In genomic region chr19:9309974-9310446, GRCh38 we compare ENCODE assay signal across 2 cellular contexts.
TF ChIP-seq lines count a peak whose summit lies in the region.

No MANE protein-coding gene starts in this region.

TF ChIP-seq in A549, 52 proteins besides CTCF, POLR2A, EP300 and RAD21:
- no peak for TF ChIP-seq HES2 (IDR thresholded peaks at IDR 0.05)
- no peak for TF ChIP-seq JUN (IDR thresholded peaks at IDR 0.05)
- TF ChIP-seq E2F6 (IDR thresholded peaks at IDR 0.05; ENCODE audit: borderline replicate concordance, low read depth) = no peak
- no peak for TF ChIP-seq CEBPB (IDR thresholded peaks at IDR 0.05)
- no peak for TF ChIP-seq SMC3 (IDR thresholded peaks at IDR 0.05)
- no peak for TF ChIP-seq CBX2 (IDR thresholded peaks at IDR 0.05; ENCODE audit: borderline replicate concordance, low read depth)
- no peak for TF ChIP-seq BCL3 (IDR thresholded peaks at IDR 0.05)
- no peak for TF ChIP-seq EHMT2 (IDR thresholded peaks at IDR 0.05; ENCODE audit: low read depth)
- TF ChIP-seq CBX8 (IDR thresholded peaks at IDR 0.05) = no peak

TF ChIP-seq in H1, 55 proteins besides CTCF, POLR2A, EP300 and RAD21:
- no peak for TF ChIP-seq FOSL1 (IDR thresholded peaks at IDR 0.05; ENCODE audit: insufficient read depth, low read depth, low read length)
- peak; percentile 60; the same call in 1 of the 2 replicates for TF ChIP-seq SP1 (IDR thresholded peaks at IDR 0.05; ENCODE audit: low read depth, low read length)
- peak; percentile 50 for TF ChIP-seq SAP30 (IDR thresholded peaks at IDR 0.05; ENCODE audit: insufficient read depth, insufficient replicate concordance, low read length)
- no peak for TF ChIP-seq RFX5 (IDR thresholded peaks at IDR 0.05; ENCODE audit: borderline replicate concordance, low read depth, low read length)
- TF ChIP-seq KDM4A (IDR thresholded peaks at IDR 0.05; ENCODE audit: low read depth, low read length, severe bottlenecking) = peak; percentile 16
- no peak for TF ChIP-seq NRF1 (IDR thresholded peaks at IDR 0.05; ENCODE audit: low read depth, low read length)
- peak; percentile 71 for TF ChIP-seq TEAD4 (IDR thresholded peaks at IDR 0.05; ENCODE audit: low read depth, low read length)
TF ChIP-seq in H1: peak in this region for 4.
